In the genomic region with DNA sequence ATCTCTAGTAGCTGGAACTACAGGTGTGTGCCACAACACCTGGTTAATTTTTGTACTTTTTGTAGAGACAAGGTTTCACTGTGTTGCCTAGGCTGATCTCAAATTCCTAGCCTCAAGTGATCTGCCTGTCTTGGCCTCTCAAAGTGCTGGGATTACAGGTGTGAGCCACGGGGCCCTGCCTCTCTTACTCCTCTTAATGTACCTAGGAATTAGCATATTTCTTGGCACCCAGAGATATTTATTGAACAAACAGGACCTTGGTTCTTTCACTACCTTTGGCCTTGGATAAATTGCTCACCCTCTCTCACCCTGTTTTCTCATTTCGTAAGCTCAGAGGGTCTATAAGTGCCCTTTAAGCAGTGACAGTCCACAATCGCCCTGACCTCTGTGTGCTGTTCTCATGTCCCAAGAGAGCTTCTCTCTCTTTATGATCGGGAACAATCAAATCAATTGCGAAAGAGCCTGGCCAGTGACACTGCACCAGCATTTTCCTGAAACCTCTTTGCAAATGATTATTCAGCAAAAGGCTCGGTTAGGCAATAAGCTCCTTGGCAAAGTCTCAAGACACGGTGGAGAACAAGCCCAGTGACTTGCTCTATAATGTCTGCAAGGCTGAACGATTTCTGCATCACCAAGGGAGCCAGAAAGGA, we compare ENCODE assay signal across 10 cellular contexts.
DNase-seq lines count a peak whose midpoint lies in the region; ATAC-seq and TF ChIP-seq lines count a peak whose summit lies in the region.
"Had no signal": no experiment of that assay in that cellular context is flagged by ENCODE, and none has a peak within 500 bp of the region (broad histone marks: within the 10 kb centered on the region; RNA-seq: fewer than 3 reads in every experiment).

No MANE protein-coding gene starts in this region.

- peaks cover 31% of the 10 kb centered on the region for H3K4me1 Mint-ChIP-seq in CD4-positive, alpha-beta T cell (ENCODE audit: low read depth)
- H3K4me1 Mint-ChIP-seq in activated CD4-positive, alpha-beta T cell treated with anti-CD3 and anti-CD28 coated beads, Interleukin-2, amount 10 ng/mL, durations not matched to agents 24 days and 14 days, result peaks cover 2% of the 10 kb centered on the region

- TF ChIP-seq CTCF in CD4-positive, alpha-beta T cell (IDR thresholded peaks at IDR 0.05), result no peak
- TF ChIP-seq CTCF in OCI-LY7 (conservative IDR thresholded peaks at IDR 0.05; ENCODE audit: low read length) (no peak), fibroblast of villous mesenchyme (IDR thresholded peaks at IDR 0.05; ENCODE audit: insufficient read depth, low read depth, low read length) (no peak)

- H3K4me1 ChIP-seq in OCI-LY7 (ENCODE audit: insufficient read depth, low read length, poor library complexity, severe bottlenecking), result no peaks in the 10 kb centered on the region

- intact Hi-C loops in CD4-positive, alpha-beta T cell (cut with DNase I, micrococcal nuclease), result loop anchor here in 1 of 2 experiments (5.0 kb wide), 1 partner anchor 679 kb away; no protein-coding TSS in a partner anchor
- intact Hi-C loops in OCI-LY7 (cut with micrococcal nuclease; ENCODE audit: unreplicated experiment), result no loop called here
- intact Hi-C loops in activated CD4-positive, alpha-beta T cell treated with anti-CD3 and anti-CD28 coated beads, Interleukin-2, amount 10 ng/mL, durations not matched to agents 24 days and 14 days (cut with micrococcal nuclease), result loop anchor here (5.0 to 10.0 kb wide), 2 partner anchors 121 to 679 kb away; a partner anchor contains a TSS

- no peaks in the 10 kb centered on the region for H3K79me2 ChIP-seq in OCI-LY7 (ENCODE audit: insufficient read depth, low read depth, low read length)

- H3K4me3 ChIP-seq in OCI-LY7 (ENCODE audit: low read depth, low read length, poor library complexity, severe bottlenecking) (no peak overlapping the region), fibroblast of villous mesenchyme (ENCODE audit: low read depth, low read length) (no peak overlapping the region)

- H2AFZ ChIP-seq in OCI-LY7 (ENCODE audit: low read length), result no peak overlapping the region

- peak overlapping the region; percentile 45 for H3K27ac ChIP-seq in CD4-positive, alpha-beta T cell (ENCODE audit: low read depth, low read length)
- H3K27ac ChIP-seq in OCI-LY7 (ENCODE audit: low read depth, low read length, poor library complexity, severe bottlenecking), result peak overlapping the region; percentile 15

- no peak for DNase-seq in CD4-positive, alpha-beta T cell
- DNase-seq in OCI-LY7 (ENCODE audit: low spot score), result no peak
- peak; percentile 81 for DNase-seq in fibroblast of villous mesenchyme (ENCODE audit: low read depth)
- DNase-seq in putamen (ENCODE audit: low spot score), result peak; percentile 29
- DNase-seq in NCI-H524 treated with DMSO at 0.1 percent for 48 hours (lab: John Stamatoyannopoulos, UW), result no peak
- no peak for DNase-seq in activated CD4-positive, alpha-beta T cell treated with anti-CD3 and anti-CD28 coated beads, Interleukin-2, amount 10 ng/mL, durations not matched to agents 24 days and 14 days
- no peak for DNase-seq in NCI-H526 treated with DMSO at 0.1 percent for 48 hours (lab: John Stamatoyannopoulos, UW)
- DNase-seq: stimulated activated CD4-positive, alpha-beta T cell treated with anti-CD3 and anti-CD28 coated beads, Interleukin-4, amount 100 ng/mL, for 1 hour; T-helper 9 cell had no signal

- no peak overlapping the region for H3K4me3 Mint-ChIP-seq in CD4-positive, alpha-beta T cell
- H3K4me3 Mint-ChIP-seq in activated CD4-positive, alpha-beta T cell treated with anti-CD3 and anti-CD28 coated beads, Interleukin-2, amount 10 ng/mL, durations not matched to agents 24 days and 14 days, result no peak overlapping the region

- no peaks in the 10 kb centered on the region for H3K9me2 ChIP-seq in OCI-LY7 (ENCODE audit: insufficient read depth, low read length)

- POLR2A ChIA-PET in CD4-positive, alpha-beta T cell (lab: Charles Lee), result interaction anchor here (0.8 to 1.3 kb wide), 2 partner anchors 221 to 222 kb away, joined by 3 read pairs; no protein-coding TSS in a partner anchor
- POLR2A ChIA-PET in OCI-LY7 (lab: Charles Lee), result interaction anchor here (1.6 kb wide), 1 partner anchor 222 kb away, joined by 3 read pairs; no protein-coding TSS in a partner anchor

- H3K27me3 Mint-ChIP-seq in CD4-positive, alpha-beta T cell, result no peaks in the 10 kb centered on the region
- no peaks in the 10 kb centered on the region for H3K27me3 Mint-ChIP-seq in activated CD4-positive, alpha-beta T cell treated with anti-CD3 and anti-CD28 coated beads, Interleukin-2, amount 10 ng/mL, durations not matched to agents 24 days and 14 days

- H3K36me3 ChIP-seq in OCI-LY7 (ENCODE audit: insufficient read depth, low read length), result peaks cover 99% of the 10 kb centered on the region

- H3K27ac Mint-ChIP-seq in CD4-positive, alpha-beta T cell, result peak overlapping the region; percentile 80
- H3K27ac Mint-ChIP-seq in activated CD4-positive, alpha-beta T cell treated with anti-CD3 and anti-CD28 coated beads, Interleukin-2, amount 10 ng/mL, durations not matched to agents 24 days and 14 days, result no peak overlapping the region

- BruUV-seq in OCI-LY7 (replicated peaks; lab: Mats Ljungman, UMichigan), result no TSS peak

- 0 out of 2 replicates have a peak, but pooled peaks cover 5% of the 10 kb centered on the region for H4K20me1 ChIP-seq in OCI-LY7 (ENCODE audit: insufficient read depth, low read length)

- H3K36me3 Mint-ChIP-seq in CD4-positive, alpha-beta T cell (ENCODE audit: low read depth), result peaks cover 91% of the 10 kb centered on the region
- H3K36me3 Mint-ChIP-seq in activated CD4-positive, alpha-beta T cell treated with anti-CD3 and anti-CD28 coated beads, Interleukin-2, amount 10 ng/mL, durations not matched to agents 24 days and 14 days (ENCODE audit: low read depth), result peaks cover 55% of the 10 kb centered on the region

- no peak for ATAC-seq in CD4-positive, alpha-beta T cell (ENCODE audit: poor library complexity)
- ATAC-seq in GM21515 (IDR thresholded peaks at IDR 0.05; ENCODE audit: unreplicated experiment), result no peak

- no peaks in the 10 kb centered on the region for H3K9me3 Mint-ChIP-seq in CD4-positive, alpha-beta T cell
- no peaks in the 10 kb centered on the region for H3K9me3 Mint-ChIP-seq in activated CD4-positive, alpha-beta T cell treated with anti-CD3 and anti-CD28 coated beads, Interleukin-2, amount 10 ng/mL, durations not matched to agents 24 days and 14 days

- CTCF ChIA-PET in CD4-positive, alpha-beta T cell (lab: Charles Lee), result interaction anchor here (2.1 kb wide), 1 partner anchor 221 kb away, joined by 8 read pairs; no protein-coding TSS in a partner anchor
- CTCF ChIA-PET in OCI-LY7 (lab: Charles Lee; ENCODE audit: unreplicated experiment), result interaction anchor here (0.5 kb wide), 1 partner anchor 49 kb away, joined by 3 read pairs; no protein-coding TSS in a partner anchor

- no peaks in the 10 kb centered on the region for H3K27me3 ChIP-seq in CD4-positive, alpha-beta T cell (ENCODE audit: control insufficient read depth, insufficient read depth, low read length)

- no peak overlapping the region for H3K4me2 ChIP-seq in OCI-LY7 (ENCODE audit: low read length)

- no peaks in the 10 kb centered on the region for H3K9me3 ChIP-seq in CD4-positive, alpha-beta T cell (ENCODE audit: control insufficient read depth, low read length)
- no peaks in the 10 kb centered on the region for H3K9me3 ChIP-seq in OCI-LY7 (ENCODE audit: low read length)

Comparison
In these comparisons a context has a peak if more than half of its experiments do, and no peak if none do; other contexts are left out.
1. DNase-seq: peak in fibroblast of villous mesenchyme (single experiment) and putamen (single experiment); none in CD4-positive, alpha-beta T cell (0 of 10), OCI-LY7 (single experiment), NCI-H524 treated with DMSO at 0.1 percent for 48 hours (single experiment), activated CD4-positive, alpha-beta T cell treated with anti-CD3 and anti-CD28 coated beads, Interleukin-2, amount 10 ng/mL, durations not matched to agents 24 days and 14 days (single experiment) and NCI-H526 treated with DMSO at 0.1 percent for 48 hours (single experiment).